ENCODE assay signal across 9 cellular contexts in the genomic region with DNA sequence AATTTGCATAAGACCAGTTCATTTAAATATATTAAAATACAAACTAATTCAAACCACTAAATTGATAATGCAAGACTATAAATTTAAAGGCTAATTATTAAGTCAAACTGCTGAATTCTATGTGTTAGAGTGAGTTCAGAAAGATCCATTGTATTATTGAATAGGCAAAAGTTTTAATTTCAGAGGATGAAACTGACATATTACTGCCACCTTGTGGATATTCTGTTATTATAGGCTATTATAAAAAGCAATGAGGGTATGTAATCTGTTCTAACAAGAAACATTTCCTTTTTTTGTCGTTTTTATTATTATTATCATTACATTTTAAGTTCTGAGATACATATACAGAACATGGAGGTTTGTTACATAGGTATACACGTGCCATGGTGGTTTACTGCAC. TPM values are rescaled to one million over a fixed set of nuclear protein-coding genes. Genes with fewer than 3 reads are reported as not detected.
DNase-seq lines count a peak whose midpoint lies in the region; ATAC-seq, FAIRE-seq and TF ChIP-seq lines count a peak whose summit lies in the region.
"Had no signal": no experiment of that assay in that cellular context is flagged by ENCODE, and none has a peak within 500 bp of the region (broad histone marks: within the 10 kb centered on the region; RNA-seq: fewer than 3 reads in every experiment).

No MANE protein-coding gene starts in this region.

- no peaks in the 10 kb centered on the region for H3K9me3 Mint-ChIP-seq in nephron

- H3K4me3 ChIP-seq in DND-41 (ENCODE audit: low read depth in 1 of 2, low read length in 2 of 2) = no peak overlapping the region
- no peak overlapping the region for H3K4me3 ChIP-seq in K562
- H3K4me3 ChIP-seq in spleen = no peak overlapping the region
- H3K4me3 ChIP-seq: thoracic aorta had no signal

- H3K4me1 ChIP-seq in DND-41 (ENCODE audit: insufficient read depth, low read length) (no peaks in the 10 kb centered on the region), K562 (replicated peaks in 1 of 2; ENCODE audit: control insufficient read depth in 2 of 2, insufficient read depth in 2 of 2, low read length in 2 of 2) (no peaks in the 10 kb centered on the region), spleen (no peaks in the 10 kb centered on the region)

- H3K79me2 ChIP-seq in DND-41 (ENCODE audit: insufficient read depth, low read length) = no peaks in the 10 kb centered on the region
- H3K79me2 ChIP-seq in K562 (ENCODE audit: control insufficient read depth, insufficient read depth, low read length) = no peaks in the 10 kb centered on the region

- H3K36me3 Mint-ChIP-seq in nephron (ENCODE audit: low read depth) = no peaks in the 10 kb centered on the region

- no peak overlapping the region for H3K27ac Mint-ChIP-seq in nephron

- H3K9me3 ChIP-seq in DND-41 (ENCODE audit: insufficient read depth, low read length, severe bottlenecking) (no peaks in the 10 kb centered on the region), K562 (replicated peaks; ENCODE audit: control insufficient read depth, insufficient read depth, low read depth, low read length) (no peaks in the 10 kb centered on the region), spleen (no peaks in the 10 kb centered on the region)
- H3K9me3 ChIP-seq: thoracic aorta had no signal

- H4K20me1 ChIP-seq in DND-41 (ENCODE audit: insufficient read depth, low read length) (no peaks in the 10 kb centered on the region), K562 (replicated peaks; ENCODE audit: control insufficient read depth, insufficient read depth, low read length) (no peaks in the 10 kb centered on the region)

- H3K36me3 ChIP-seq in DND-41 (ENCODE audit: insufficient read depth, low read length) (no peaks in the 10 kb centered on the region), K562 (ENCODE audit: control insufficient read depth, insufficient read depth, low read length) (no peaks in the 10 kb centered on the region), spleen (no peaks in the 10 kb centered on the region)
- H3K36me3 ChIP-seq: thoracic aorta had no signal

- H3K27ac ChIP-seq in DND-41 (ENCODE audit: low read length) (no peak overlapping the region), K562 (ENCODE audit: extremely low read depth, low read depth, low read length) (no peak overlapping the region), spleen (no peak overlapping the region)
- H3K27ac ChIP-seq: thoracic aorta had no signal

- no peak overlapping the region for H3K4me2 ChIP-seq in DND-41 (ENCODE audit: insufficient read depth, low read length)
- H3K4me2 ChIP-seq in K562 (ENCODE audit: insufficient read depth, low read length) = no peak overlapping the region

- H3K27me3 Mint-ChIP-seq in nephron (ENCODE audit: low read depth) = peaks cover 3% of the 10 kb centered on the region

- CTCF ChIA-PET in K562 (lab: Yijun Ruan, JAX; ENCODE audit: low intra/inter-chr PET ratio) = no interaction called here

- peak; percentile 55 for TF ChIP-seq CTCF in DND-41 (IDR thresholded peaks at IDR 0.05; ENCODE audit: borderline replicate concordance, extremely low read depth, low read length, poor library complexity, severe bottlenecking)
- peak in 1 of 3 experiments; percentile 36; a peak in 2 of 6 replicates for TF ChIP-seq CTCF in K562 (IDR thresholded peaks at IDR 0.05 in 2 of 3, conservative IDR thresholded peaks at IDR 0.05 in 1 of 3; ENCODE audit: insufficient read depth in 2 of 3, low read depth in 1 of 3, low read length in 3 of 3)
- TF ChIP-seq CTCF in nephron (IDR thresholded peaks at IDR 0.05; ENCODE audit: unreplicated experiment in 3 of 3) = peak; percentile 30 to 65 (median 47)
- TF ChIP-seq CTCF in spleen (IDR thresholded peaks at IDR 0.05 in 8 of 11, conservative IDR thresholded peaks at IDR 0.05 in 3 of 11) = peak in 4 of 11 experiments; percentile 9 to 28 (median 22)

- intact Hi-C loops in K562 (cut with micrococcal nuclease) (no loop called here), spleen (cut with DNase I; ENCODE audit: low total_unique reads) (no loop called here)

- H3K4me1 Mint-ChIP-seq in nephron = no peaks in the 10 kb centered on the region

- in situ Hi-C loops in K562 (cut with MboI) = no loop called here

- no peaks in the 10 kb centered on the region for H3K9me1 ChIP-seq in K562 (ENCODE audit: control insufficient read depth, insufficient read depth, low read length)

- BruUV-seq in K562 (replicated peaks; lab: Mats Ljungman, UMichigan) = no TSS peak

- WGBS in K562 (ENCODE audit: insufficient coverage, low coverage, missing lambda C conversion rate) = 0% methylated on average over 2 of the region's 2 CpGs
- WGBS in spleen, 5 donors = 3 to 12% (median 7%) methylated on average over 2 of the region's 2 CpGs

- FAIRE-seq in K562 (lab: Jason Lieb, UNC) = no peak

- TF ChIP-seq EP300 in K562 (IDR thresholded peaks at IDR 0.05; ENCODE audit: low read length) = no peak

- TF ChIP-seq POLR2A in K562 (conservative IDR thresholded peaks at IDR 0.05) (no peak), spleen (IDR thresholded peaks at IDR 0.05) (no peak)

- POLR2A ChIA-PET in K562 (lab: Yijun Ruan, JAX) = no interaction called here

- no peak overlapping the region for H3K4me3 Mint-ChIP-seq in nephron

- DNase-seq in DND-41 = no peak
- peak; percentile 20 for DNase-seq in KG1 (lab: John Stamatoyannopoulos, UW)
- DNase-seq in K562 (ENCODE audit: extremely low read depth in 1 of 4, low spot score in 3 of 4) = no peak
- DNase-seq in spleen = no peak
- DNase-seq in putamen (ENCODE audit: low spot score) = no peak
- no peak for DNase-seq in cortex of kidney (lab: John Stamatoyannopoulos, UW)

- ATAC-seq in DND-41 (ENCODE audit: insufficient read depth, low read depth) = no peak
- ATAC-seq in K562 = no peak
- ATAC-seq in HG03442 (IDR thresholded peaks at IDR 0.05; ENCODE audit: unreplicated experiment) = no peak

- H3K27me3 ChIP-seq in DND-41 (ENCODE audit: insufficient read depth, low read length, poor library complexity) (no peaks in the 10 kb centered on the region), K562 (ENCODE audit: control insufficient read depth in 2 of 2, insufficient read depth in 2 of 2, low read length in 2 of 2) (no peaks in the 10 kb centered on the region), spleen (replicated peaks in 1 of 7) (no peaks in the 10 kb centered on the region)

- no peak overlapping the region for H3K9ac ChIP-seq in DND-41 (ENCODE audit: low read depth, low read length)
- no peak overlapping the region for H3K9ac ChIP-seq in K562 (ENCODE audit: insufficient read depth in 1 of 2, low read depth in 2 of 2, low read length in 2 of 2)

- H2AFZ ChIP-seq in DND-41 (ENCODE audit: low read depth, low read length) = no peak overlapping the region
- no peak overlapping the region for H2AFZ ChIP-seq in K562 (ENCODE audit: low read depth, low read length)

- peak; percentile 26 to 60 for TF ChIP-seq RAD21 in K562 (CRISPR knock-in tag; conservative IDR thresholded peaks at IDR 0.05 in 1 of 2, IDR thresholded peaks at IDR 0.05 in 1 of 2)

TF ChIP-seq in K562, 482 proteins besides CTCF, POLR2A, EP300 and RAD21 (continues in another document):
- TF ChIP-seq TRIM28 (IDR thresholded peaks at IDR 0.05) (no peak), SIX5 (IDR thresholded peaks at IDR 0.05; ENCODE audit: borderline replicate concordance in 1 of 2, insufficient read depth in 1 of 2, low read depth in 1 of 2, low read length in 2 of 2) (no peak)

RNA-seq across cellular contexts. Expression of a gene that starts 20.9 kb away (rescaled TPM):
- 0.35 and 1.0 TPM in 2 replicates for total RNA-seq in K562 (2011; cell fraction: chromatin; rRNA removed; ENCODE audit: low replicate concordance)
- not detected in 2 replicates for total RNA-seq in K562 (2011; cell fraction: nucleolus; rRNA removed)
- total RNA-seq in K562 (2011; cell fraction: nucleoplasm; rRNA removed) = 0.46 and 1.0 TPM in 2 replicates
- total RNA-seq in K562 (2014; rRNA removed) = 0.04 and 0.05 TPM in 2 replicates
- 0.07 and 0.16 TPM in 2 replicates for total RNA-seq in K562 (2014; rRNA removed; fragmentation: Illumina TruSeq; extraction: Trizol)
- total RNA-seq in K562 (2015; rRNA removed; fragmentation: Illumina TruSeq; extraction: Trizol) = 0.11 and 0.14 TPM in 2 replicates
- 0.09 and 0.13 TPM in 2 replicates for total RNA-seq in K562 (2021)
- polyA plus RNA-seq in K562 (2011; rRNA removed) = 0.08 TPM in 1 of 2 replicates, not detected in the other
- polyA plus RNA-seq in K562 (2011; cell fraction: cytosol; rRNA removed) = not detected in 2 replicates
- polyA plus RNA-seq in K562 (2011; cell fraction: nucleus; rRNA removed) = 0.14 and 0.21 TPM in 2 replicates
- 0.16 and 0.48 TPM in 2 replicates for polyA plus RNA-seq in K562 (2012)
- 0.08 and 0.12 TPM in 2 replicates for polyA plus RNA-seq in K562 (2014; fragmentation: Illumina TruSeq; extraction: Trizol)
- polyA plus RNA-seq in K562 (2014; fragmentation: Nextera tagmentation; extraction: Ambion mirVana) = under 1 TPM; 0.21 to 0.24 TPM
- 0.11 and 0.16 TPM in 2 replicates for polyA plus RNA-seq in K562 (2014; rRNA removed)
- polyA minus RNA-seq in K562 (2011; rRNA and poly(A)+ RNA removed) = 0.18 TPM in 1 of 2 replicates, not detected in the other
- not detected in 2 replicates for polyA minus RNA-seq in K562 (2011; cell fraction: cytosol; rRNA and poly(A)+ RNA removed)
- polyA minus RNA-seq in K562 (2011; cell fraction: nucleus; rRNA and poly(A)+ RNA removed) = 0.13 TPM in 1 of 2 replicates, not detected in the other
- total RNA-seq in spleen = 10 to 100 TPM in 2 of 7 donors, 1 to 10 TPM in 5; 3.0 to 12.3 (median 5.4) TPM
- 1 to 10 TPM in 2 of 3 donors, under 1 TPM in 1; 0.67 to 1.2 (median 1.2) TPM for polyA plus RNA-seq in spleen

RNA-seq across cellular contexts. Expression of a gene that starts 27.8 kb away (rescaled TPM):
- not detected in 2 replicates for total RNA-seq in K562 (2011; cell fraction: chromatin; rRNA removed; ENCODE audit: low replicate concordance)
- total RNA-seq in K562 (2011; cell fraction: nucleolus; rRNA removed) = not detected in 2 replicates
- not detected in 2 replicates for total RNA-seq in K562 (2011; cell fraction: nucleoplasm; rRNA removed)
- total RNA-seq in K562 (2014; rRNA removed) (not detected in 2 replicates), K562 (2014; rRNA removed; fragmentation: Illumina TruSeq; extraction: Trizol) (not detected in 2 replicates), K562 (2015; rRNA removed; fragmentation: Illumina TruSeq; extraction: Trizol) (not detected in 2 replicates), K562 (2021) (not detected in 2 replicates), spleen (not detected)
- polyA plus RNA-seq in K562 (2011; rRNA removed) (not detected in 2 replicates), K562 (2014; fragmentation: Illumina TruSeq; extraction: Trizol) (not detected in 2 replicates), K562 (2014; fragmentation: Nextera tagmentation; extraction: Ambion mirVana) (not detected), K562 (2014; rRNA removed) (not detected in 2 replicates), spleen (not detected)
- not detected in 2 replicates for polyA plus RNA-seq in K562 (2011; cell fraction: cytosol; rRNA removed)
- not detected in 2 replicates for polyA plus RNA-seq in K562 (2011; cell fraction: nucleus; rRNA removed)
- polyA plus RNA-seq in K562 (2012) = not detected in 2 replicates
- polyA minus RNA-seq in K562 (2011; rRNA and poly(A)+ RNA removed) = not detected in 2 replicates
- polyA minus RNA-seq in K562 (2011; cell fraction: cytosol; rRNA and poly(A)+ RNA removed) = not detected in 2 replicates
- polyA minus RNA-seq in K562 (2011; cell fraction: nucleus; rRNA and poly(A)+ RNA removed) = not detected in 2 replicates
- total RNA-seq: thoracic aorta had no signal
